11 cellular contexts compared by ENCODE assay signal in genomic region chr2:25286723-25287483, GRCh38. TPM values are rescaled to one million over a fixed set of nuclear protein-coding genes. Genes with fewer than 3 reads are reported as not detected.
DNase-seq lines count a peak whose midpoint lies in the region; ATAC-seq and TF ChIP-seq lines count a peak whose summit lies in the region.
"Had no signal": no experiment of that assay in that cellular context is flagged by ENCODE, and none has a peak within 500 bp of the region (broad histone marks: within the 10 kb centered on the region; RNA-seq: fewer than 3 reads in every experiment).

No MANE protein-coding gene starts in this region.

- intact Hi-C loops in gastrocnemius medialis (cut with DNase I; ENCODE audit: low total_unique reads) (no loop called here), body of pancreas (cut with DNase I) (no loop called here)

- peaks cover 53% of the 10 kb centered on the region for H3K4me1 Mint-ChIP-seq in stimulated activated naive CD8-positive, alpha-beta T cell treated with anti-CD3 and anti-CD28 coated beads, Interleukin-15, Interleukin-2, amounts not matched to agents 100 ng/mL and 50 ng/mL, for 24 hours (ENCODE audit: low read depth)
- peaks cover 25% of the 10 kb centered on the region in 2 donors for H3K4me1 Mint-ChIP-seq in effector memory CD8-positive, alpha-beta T cell (ENCODE audit: low read depth in 2 of 2)

- TF ChIP-seq POLR2A in gastrocnemius medialis (IDR thresholded peaks at IDR 0.05) (no peak), body of pancreas (IDR thresholded peaks at IDR 0.05) (no peak)

- 85% methylated on average over 11 of the region's 11 CpGs for WGBS in body of pancreas, 2 donors

- H3K4me1 ChIP-seq in OCI-LY3 (ENCODE audit: low read length): peaks cover 23% of the 10 kb centered on the region
- H3K4me1 ChIP-seq in gastrocnemius medialis: peaks cover 34 to 47% of the 10 kb centered on the region in 2 donors
- H3K4me1 ChIP-seq in body of pancreas: peaks cover 3% of the 10 kb centered on the region

- TF ChIP-seq CTCF in OCI-LY3 (IDR thresholded peaks at IDR 0.05; ENCODE audit: low read depth, low read length) (no peak), gastrocnemius medialis (IDR thresholded peaks at IDR 0.05 in 4 of 5, conservative IDR thresholded peaks at IDR 0.05 in 1 of 5) (no peak), body of pancreas (IDR thresholded peaks at IDR 0.05) (no peak)

- H3K27me3 ChIP-seq in OCI-LY3 (ENCODE audit: low read depth, low read length) (no peaks in the 10 kb centered on the region), gastrocnemius medialis (no peaks in the 10 kb centered on the region), body of pancreas (no peaks in the 10 kb centered on the region)

- 0 out of 2 replicates have a peak overlapping the region, but pooled peaks have one; percentile 4 for H3K9ac ChIP-seq in OCI-LY3 (ENCODE audit: low read length)

- no peaks in the 10 kb centered on the region for H3K9me3 Mint-ChIP-seq in stimulated activated naive CD8-positive, alpha-beta T cell treated with anti-CD3 and anti-CD28 coated beads, Interleukin-15, Interleukin-2, amounts not matched to agents 100 ng/mL and 50 ng/mL, for 24 hours
- H3K9me3 Mint-ChIP-seq in effector memory CD8-positive, alpha-beta T cell: no peaks in the 10 kb centered on the region

- H2AFZ ChIP-seq in OCI-LY3 (ENCODE audit: low read depth, low read length): no peak overlapping the region

- H3K27ac ChIP-seq in OCI-LY3 (ENCODE audit: low read length): no peak overlapping the region
- H3K27ac ChIP-seq in gastrocnemius medialis: peak overlapping the region in 1 of 4 donors; percentile 33
- no peak overlapping the region for H3K27ac ChIP-seq in body of pancreas

- H3K36me3 Mint-ChIP-seq in stimulated activated naive CD8-positive, alpha-beta T cell treated with anti-CD3 and anti-CD28 coated beads, Interleukin-15, Interleukin-2, amounts not matched to agents 100 ng/mL and 50 ng/mL, for 24 hours (ENCODE audit: low read depth): peaks cover 36% of the 10 kb centered on the region
- H3K36me3 Mint-ChIP-seq in effector memory CD8-positive, alpha-beta T cell (ENCODE audit: insufficient read depth): peaks cover 6% of the 10 kb centered on the region

- no peaks in the 10 kb centered on the region for H3K79me2 ChIP-seq in OCI-LY3 (ENCODE audit: low read length)

- H3K4me3 ChIP-seq in OCI-LY3 (ENCODE audit: low read length): peak overlapping the region; percentile 33
- no peak overlapping the region for H3K4me3 ChIP-seq in gastrocnemius medialis
- H3K4me3 ChIP-seq in body of pancreas: no peak overlapping the region

- in situ Hi-C loops in gastrocnemius medialis (cut with MboI; ENCODE audit: low sequenced_read_pairs in 4 of 4): no loop called here

- H4K20me1 ChIP-seq in OCI-LY3 (ENCODE audit: insufficient read depth, low read length): no peaks in the 10 kb centered on the region

- peak overlapping the region; percentile 94 for H3K27ac Mint-ChIP-seq in stimulated activated naive CD8-positive, alpha-beta T cell treated with anti-CD3 and anti-CD28 coated beads, Interleukin-15, Interleukin-2, amounts not matched to agents 100 ng/mL and 50 ng/mL, for 24 hours
- H3K27ac Mint-ChIP-seq in effector memory CD8-positive, alpha-beta T cell: peak overlapping the region; percentile 90 to 95

- H3K4me3 Mint-ChIP-seq in stimulated activated naive CD8-positive, alpha-beta T cell treated with anti-CD3 and anti-CD28 coated beads, Interleukin-15, Interleukin-2, amounts not matched to agents 100 ng/mL and 50 ng/mL, for 24 hours: peak overlapping the region; percentile 33
- no peak overlapping the region for H3K4me3 Mint-ChIP-seq in effector memory CD8-positive, alpha-beta T cell

- ATAC-seq in stimulated activated naive CD8-positive, alpha-beta T cell treated with anti-CD3 and anti-CD28 coated beads, Interleukin-15, Interleukin-2, amounts not matched to agents 100 U/mL and 50 U/mL, for 24 hours: no peak
- no peak for ATAC-seq in effector memory CD8-positive, alpha-beta T cell (replicated peaks)
- ATAC-seq in gastrocnemius medialis (no peak), HG03039 (IDR thresholded peaks at IDR 0.05; ENCODE audit: unreplicated experiment) (no peak), body of pancreas (no peak)

- DNase-seq in stimulated activated naive CD8-positive, alpha-beta T cell treated with anti-CD3 and anti-CD28 coated beads, Interleukin-15, Interleukin-2, amounts not matched to agents 100 U/mL and 50 U/mL, for 24 hours: no peak
- no peak for DNase-seq in effector memory CD8-positive, alpha-beta T cell
- DNase-seq in inferior parietal cortex (ENCODE audit: extremely low spot score): no peak
- DNase-seq in gastrocnemius medialis: no peak
- no peak for DNase-seq in body of pancreas
- DNase-seq: aorta; NCI-H2171 treated with DMSO at 0.1 percent for 48 hours; stimulated activated CD4-positive, alpha-beta T cell treated with anti-CD3 and anti-CD28 coated beads, Interleukin-1b, Interleukin-23, amount 100 ng/mL, for 48 hours had no signal

- H3K36me3 ChIP-seq in OCI-LY3 (replicated peaks; ENCODE audit: low read depth, low read length) (peaks cover 3% of the 10 kb centered on the region), gastrocnemius medialis (peaks cover 0 to 6% of the 10 kb centered on the region in 2 donors), body of pancreas (replicated peaks in 1 of 2; ENCODE audit: insufficient read depth in 1 of 2, low read depth in 2 of 2) (no peaks in the 10 kb centered on the region)

- H3K9me3 ChIP-seq in OCI-LY3 (ENCODE audit: insufficient read depth, low read length) (no peaks in the 10 kb centered on the region), gastrocnemius medialis (no peaks in the 10 kb centered on the region), body of pancreas (no peaks in the 10 kb centered on the region)

- no peaks in the 10 kb centered on the region for H3K27me3 Mint-ChIP-seq in stimulated activated naive CD8-positive, alpha-beta T cell treated with anti-CD3 and anti-CD28 coated beads, Interleukin-15, Interleukin-2, amounts not matched to agents 100 ng/mL and 50 ng/mL, for 24 hours
- no peaks in the 10 kb centered on the region for H3K27me3 Mint-ChIP-seq in effector memory CD8-positive, alpha-beta T cell

- H3K4me2 ChIP-seq in OCI-LY3 (ENCODE audit: low read length): peak overlapping the region; percentile 59

RNA-seq across cellular contexts. Expression of gene DNMT3A, which starts 54.8 kb away (rescaled TPM):
- total RNA-seq in gastrocnemius medialis (10 to 100 TPM in 1 of 4 donors, 1 to 10 TPM in 3; 5.9 to 14.1 (median 8.0) TPM), body of pancreas (10 to 100 TPM; 18.7 to 27.4 TPM)
